1 cellular context compared by ENCODE assay signal in the genomic region with DNA sequence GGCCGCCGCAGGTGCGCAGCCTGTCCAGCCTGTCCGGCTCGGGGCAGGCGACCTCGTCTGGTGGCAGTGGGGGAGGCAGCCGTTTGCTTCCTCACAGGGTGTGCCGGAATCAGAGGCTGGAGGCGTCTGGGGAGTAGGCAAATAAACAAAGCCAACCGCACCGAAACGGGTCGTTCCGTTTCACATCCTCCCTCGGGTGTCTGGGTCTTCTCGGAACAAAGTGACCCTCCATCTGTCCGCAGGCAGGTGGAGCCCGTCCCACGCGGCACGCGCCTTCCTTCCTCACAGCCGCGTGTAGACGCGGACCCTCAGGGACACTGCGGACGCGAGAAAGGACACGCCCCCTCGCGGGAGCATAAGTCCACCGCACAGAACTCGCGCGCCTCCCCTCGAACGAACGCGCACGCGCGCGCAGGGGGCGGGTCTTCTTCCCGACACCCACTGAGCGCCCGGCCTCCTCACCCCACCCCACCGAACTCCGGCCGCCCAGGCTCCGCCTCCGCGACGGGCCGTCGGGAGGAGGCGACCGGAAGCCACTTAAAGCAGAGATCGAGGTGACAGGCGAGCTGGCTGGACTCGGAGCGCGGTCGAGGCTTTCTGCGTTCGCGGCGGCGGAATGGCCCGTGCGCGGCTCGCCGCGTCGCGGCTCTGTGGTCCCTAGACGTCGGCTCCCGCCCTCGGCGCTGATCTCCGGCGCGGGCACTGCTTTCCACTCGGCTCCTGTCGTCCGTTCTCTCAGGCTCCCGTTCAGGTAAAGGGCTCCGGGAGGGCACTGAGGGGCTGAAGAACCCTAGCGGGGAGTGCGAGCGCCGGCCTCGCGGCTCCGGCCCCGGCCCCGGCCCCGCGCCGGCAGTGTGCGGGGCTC.
TF ChIP-seq lines count a peak whose summit lies in the region.

TSS of gene TIPARP (plus strand) at position 545 of the 865 bp plus-strand sequence. CDS start 3,108 bp downstream, outside the sequence.

TF ChIP-seq in K562, 482 proteins besides CTCF, POLR2A, EP300 and RAD21 (continued from another document and continues in another):
- no peak for TF ChIP-seq CHD4 (IDR thresholded peaks at IDR 0.05; ENCODE audit: insufficient read depth, insufficient replicate concordance, low read depth, low read length, poor library complexity, severe bottlenecking)
- TF ChIP-seq ZSCAN29 (IDR thresholded peaks at IDR 0.05), result peak; percentile 91
- peak; percentile 53; the same call in 1 of the 2 replicates for TF ChIP-seq HES1 (IDR thresholded peaks at IDR 0.05; ENCODE audit: low read depth)
- TF ChIP-seq POLR2AphosphoS5 (IDR thresholded peaks at IDR 0.05; ENCODE audit: control insufficient read depth, insufficient read depth, low read depth, low read length), result peak; percentile 91
- TF ChIP-seq ARID3B (CRISPR knock-in tag; IDR thresholded peaks at IDR 0.05; ENCODE audit: borderline replicate concordance), result no peak
- TF ChIP-seq GABPB2 (CRISPR knock-in tag; conservative IDR thresholded peaks at IDR 0.05), result no peak
- TF ChIP-seq E2F8 (IDR thresholded peaks at IDR 0.05; ENCODE audit: low read depth, partially characterized antibody), result no peak
- TF ChIP-seq, protein P1, sequence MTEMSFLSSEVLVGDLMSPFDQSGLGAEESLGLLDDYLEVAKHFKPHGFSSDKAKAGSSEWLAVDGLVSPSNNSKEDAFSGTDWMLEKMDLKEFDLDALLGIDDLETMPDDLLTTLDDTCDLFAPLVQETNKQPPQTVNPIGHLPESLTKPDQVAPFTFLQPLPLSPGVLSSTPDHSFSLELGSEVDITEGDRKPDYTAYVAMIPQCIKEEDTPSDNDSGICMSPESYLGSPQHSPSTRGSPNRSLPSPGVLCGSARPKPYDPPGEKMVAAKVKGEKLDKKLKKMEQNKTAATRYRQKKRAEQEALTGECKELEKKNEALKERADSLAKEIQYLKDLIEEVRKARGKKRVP (CRISPR knock-in tag; IDR thresholded peaks at IDR 0.05), result peak; percentile 41; the same call in 1 of the 2 replicates
- TF ChIP-seq CBX5 (IDR thresholded peaks at IDR 0.05; ENCODE audit: borderline replicate concordance, low read depth), result 0 out of 2 replicates have a peak, but pooled peaks have one; percentile 80
- TF ChIP-seq ZNF146 (CRISPR knock-in tag; IDR thresholded peaks at IDR 0.05; ENCODE audit: unreplicated experiment), result no peak
- TF ChIP-seq PHB2 (IDR thresholded peaks at IDR 0.05; ENCODE audit: low read depth), result no peak
- TF ChIP-seq, protein P2, sequence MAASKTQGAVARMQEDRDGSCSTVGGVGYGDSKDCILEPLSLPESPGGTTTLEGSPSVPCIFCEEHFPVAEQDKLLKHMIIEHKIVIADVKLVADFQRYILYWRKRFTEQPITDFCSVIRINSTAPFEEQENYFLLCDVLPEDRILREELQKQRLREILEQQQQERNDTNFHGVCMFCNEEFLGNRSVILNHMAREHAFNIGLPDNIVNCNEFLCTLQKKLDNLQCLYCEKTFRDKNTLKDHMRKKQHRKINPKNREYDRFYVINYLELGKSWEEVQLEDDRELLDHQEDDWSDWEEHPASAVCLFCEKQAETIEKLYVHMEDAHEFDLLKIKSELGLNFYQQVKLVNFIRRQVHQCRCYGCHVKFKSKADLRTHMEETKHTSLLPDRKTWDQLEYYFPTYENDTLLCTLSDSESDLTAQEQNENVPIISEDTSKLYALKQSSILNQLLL (CRISPR knock-in tag; IDR thresholded peaks at IDR 0.05; ENCODE audit: borderline replicate concordance), result no peak
- no peak for TF ChIP-seq HMG20B (CRISPR knock-in tag; IDR thresholded peaks at IDR 0.05)
- TF ChIP-seq FOS (IDR thresholded peaks at IDR 0.05; ENCODE audit: extremely low read depth, insufficient read length), result no peak
- TF ChIP-seq ZBTB33 (CRISPR knock-in tag; IDR thresholded peaks at IDR 0.05), result peak; percentile 83
- TF ChIP-seq, protein P3, sequence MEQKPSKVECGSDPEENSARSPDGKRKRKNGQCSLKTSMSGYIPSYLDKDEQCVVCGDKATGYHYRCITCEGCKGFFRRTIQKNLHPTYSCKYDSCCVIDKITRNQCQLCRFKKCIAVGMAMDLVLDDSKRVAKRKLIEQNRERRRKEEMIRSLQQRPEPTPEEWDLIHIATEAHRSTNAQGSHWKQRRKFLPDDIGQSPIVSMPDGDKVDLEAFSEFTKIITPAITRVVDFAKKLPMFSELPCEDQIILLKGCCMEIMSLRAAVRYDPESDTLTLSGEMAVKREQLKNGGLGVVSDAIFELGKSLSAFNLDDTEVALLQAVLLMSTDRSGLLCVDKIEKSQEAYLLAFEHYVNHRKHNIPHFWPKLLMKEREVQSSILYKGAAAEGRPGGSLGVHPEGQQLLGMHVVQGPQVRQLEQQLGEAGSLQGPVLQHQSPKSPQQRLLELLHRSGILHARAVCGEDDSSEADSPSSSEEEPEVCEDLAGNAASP (IDR thresholded peaks at IDR 0.05), result no peak
- no peak for TF ChIP-seq TEAD2 (tag; IDR thresholded peaks at IDR 0.05)
- no peak for TF ChIP-seq ZC3H11A (IDR thresholded peaks at IDR 0.05; ENCODE audit: low read depth, low read length)
- no peak for TF ChIP-seq CREB3 (tag; conservative IDR thresholded peaks at IDR 0.05; ENCODE audit: low read depth)
- TF ChIP-seq, protein P4, sequence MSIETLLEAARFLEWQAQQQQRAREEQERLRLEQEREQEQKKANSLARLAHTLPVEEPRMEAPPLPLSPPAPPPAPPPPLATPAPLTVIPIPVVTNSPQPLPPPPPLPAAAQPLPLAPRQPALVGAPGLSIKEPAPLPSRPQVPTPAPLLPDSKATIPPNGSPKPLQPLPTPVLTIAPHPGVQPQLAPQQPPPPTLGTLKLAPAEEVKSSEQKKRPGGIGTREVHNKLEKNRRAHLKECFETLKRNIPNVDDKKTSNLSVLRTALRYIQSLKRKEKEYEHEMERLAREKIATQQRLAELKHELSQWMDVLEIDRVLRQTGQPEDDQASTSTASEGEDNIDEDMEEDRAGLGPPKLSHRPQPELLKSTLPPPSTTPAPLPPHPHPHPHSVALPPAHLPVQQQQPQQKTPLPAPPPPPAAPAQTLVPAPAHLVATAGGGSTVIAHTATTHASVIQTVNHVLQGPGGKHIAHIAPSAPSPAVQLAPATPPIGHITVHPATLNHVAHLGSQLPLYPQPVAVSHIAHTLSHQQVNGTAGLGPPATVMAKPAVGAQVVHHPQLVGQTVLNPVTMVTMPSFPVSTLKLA (conservative IDR thresholded peaks at IDR 0.05), result peak; percentile 95 to 96
- peak; percentile 79 for TF ChIP-seq TOE1 (IDR thresholded peaks at IDR 0.05; ENCODE audit: borderline replicate concordance)
- peak; percentile 60; the same call in 1 of the 2 replicates for TF ChIP-seq TOE1 (CRISPR knock-in tag; IDR thresholded peaks at IDR 0.05; ENCODE audit: borderline replicate concordance, low read depth)
- TF ChIP-seq, protein P5, sequence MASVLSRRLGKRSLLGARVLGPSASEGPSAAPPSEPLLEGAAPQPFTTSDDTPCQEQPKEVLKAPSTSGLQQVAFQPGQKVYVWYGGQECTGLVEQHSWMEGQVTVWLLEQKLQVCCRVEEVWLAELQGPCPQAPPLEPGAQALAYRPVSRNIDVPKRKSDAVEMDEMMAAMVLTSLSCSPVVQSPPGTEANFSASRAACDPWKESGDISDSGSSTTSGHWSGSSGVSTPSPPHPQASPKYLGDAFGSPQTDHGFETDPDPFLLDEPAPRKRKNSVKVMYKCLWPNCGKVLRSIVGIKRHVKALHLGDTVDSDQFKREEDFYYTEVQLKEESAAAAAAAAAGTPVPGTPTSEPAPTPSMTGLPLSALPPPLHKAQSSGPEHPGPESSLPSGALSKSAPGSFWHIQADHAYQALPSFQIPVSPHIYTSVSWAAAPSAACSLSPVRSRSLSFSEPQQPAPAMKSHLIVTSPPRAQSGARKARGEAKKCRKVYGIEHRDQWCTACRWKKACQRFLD (CRISPR knock-in tag; IDR thresholded peaks at IDR 0.05), result no peak
- no peak for TF ChIP-seq RBM17 (IDR thresholded peaks at IDR 0.05; ENCODE audit: borderline replicate concordance, low read depth, low read length)
- TF ChIP-seq CSDE1 (IDR thresholded peaks at IDR 0.05), result no peak
- peak; percentile 67 for TF ChIP-seq PHF20 (IDR thresholded peaks at IDR 0.05; ENCODE audit: partially characterized antibody)
- TF ChIP-seq RBM22 (IDR thresholded peaks at IDR 0.05; ENCODE audit: low read depth, low read length, poor library complexity, severe bottlenecking), result no peak
- peak; percentile 50 for TF ChIP-seq FOSL1 (tag; conservative IDR thresholded peaks at IDR 0.05)
- 0 out of 2 replicates have a peak, but pooled peaks have one; percentile 23 for TF ChIP-seq ZBTB12 (CRISPR knock-in tag; IDR thresholded peaks at IDR 0.05)
- no peak for TF ChIP-seq SMAD2 (IDR thresholded peaks at IDR 0.05; ENCODE audit: low read depth, low read length)
- TF ChIP-seq MYBL2 (IDR thresholded peaks at IDR 0.05; ENCODE audit: low read depth), result peak; percentile 39; the same call in 1 of the 2 replicates
- no peak for TF ChIP-seq MYBL2 (CRISPR knock-in tag; IDR thresholded peaks at IDR 0.05; ENCODE audit: borderline replicate concordance)
- TF ChIP-seq, protein P6, sequence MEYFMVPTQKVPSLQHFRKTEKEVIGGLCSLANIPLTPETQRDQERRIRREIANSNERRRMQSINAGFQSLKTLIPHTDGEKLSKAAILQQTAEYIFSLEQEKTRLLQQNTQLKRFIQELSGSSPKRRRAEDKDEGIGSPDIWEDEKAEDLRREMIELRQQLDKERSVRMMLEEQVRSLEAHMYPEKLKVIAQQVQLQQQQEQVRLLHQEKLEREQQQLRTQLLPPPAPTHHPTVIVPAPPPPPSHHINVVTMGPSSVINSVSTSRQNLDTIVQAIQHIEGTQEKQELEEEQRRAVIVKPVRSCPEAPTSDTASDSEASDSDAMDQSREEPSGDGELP (CRISPR knock-in tag; IDR thresholded peaks at IDR 0.05; ENCODE audit: borderline replicate concordance), result peak; percentile 93
- no peak for TF ChIP-seq MTF1 (CRISPR knock-in tag; IDR thresholded peaks at IDR 0.05; ENCODE audit: borderline replicate concordance)
- TF ChIP-seq RFX5 (IDR thresholded peaks at IDR 0.05; ENCODE audit: low read depth, low read length), result no peak
- peak; percentile 71 for TF ChIP-seq ARID1B (IDR thresholded peaks at IDR 0.05)
- no peak; the same call in 1 of the 2 replicates for TF ChIP-seq TRIM28 (IDR thresholded peaks at IDR 0.05)
- TF ChIP-seq ZNF384 (IDR thresholded peaks at IDR 0.05; ENCODE audit: low read depth, low read length), result no peak
